In genomic region chr16:1557074-1557473, GRCh38 we compare ENCODE assay signal across 25 cellular contexts. TPM values are rescaled to one million over a fixed set of nuclear protein-coding genes. Genes with fewer than 3 reads are reported as not detected.
"Had no signal": no experiment of that assay in that cellular context is flagged by ENCODE, and none has a peak within 500 bp of the region (broad histone marks: within the 10 kb centered on the region; RNA-seq: fewer than 3 reads in every experiment).

No MANE protein-coding gene starts in this region.

- H3K27me3 ChIP-seq: hepatocyte, pancreas, spleen, suprapubic skin, tibial artery, upper lobe of right lung had no signal

- H3K4me3 Mint-ChIP-seq: mesothelial cell of epicardium; natural killer cell treated with Interleukin-12 subunit alpha and Interleukin-12 subunit beta and Interleukin-15 and Interleukin-18, amount 100 ng/mL, for 72 hours; stimulated activated effector memory CD8-positive, alpha-beta T cell treated with anti-CD3 and anti-CD28 coated beads, Interleukin-12 subunit alpha, Interleukin-12 subunit beta, amount 100 ng/mL, for 72 hours; stimulated activated naive CD8-positive, alpha-beta T cell treated with anti-CD3 and anti-CD28 coated beads, Interleukin-15, Interleukin-2, amounts not matched to agents 100 ng/mL and 50 ng/mL, for 24 hours had no signal

- H3K27ac ChIP-seq: hepatocyte, pancreas, spleen, suprapubic skin, tibial artery, upper lobe of right lung had no signal

- H3K36me3 Mint-ChIP-seq: naive B cell; natural killer cell treated with Interleukin-12 subunit alpha and Interleukin-12 subunit beta and Interleukin-15 and Interleukin-18, amount 100 ng/mL, for 72 hours had no signal

- H3K4me1 ChIP-seq: pancreas, tibial artery, upper lobe of right lung had no signal

- H3K4me3 ChIP-seq: hepatocyte, left ventricle myocardium inferior, lung, pancreas, prostate gland, skin epidermis, spleen, suprapubic skin, thoracic aorta, tibial artery, upper lobe of right lung had no signal

- H3K9me3 Mint-ChIP-seq: mesothelial cell of epicardium; naive B cell; natural killer cell treated with Interleukin-12 subunit alpha and Interleukin-12 subunit beta and Interleukin-15 and Interleukin-18, amount 100 ng/mL, for 72 hours; stimulated activated effector memory CD8-positive, alpha-beta T cell treated with anti-CD3 and anti-CD28 coated beads, Interleukin-12 subunit alpha, Interleukin-12 subunit beta, amount 100 ng/mL, for 72 hours; stimulated activated naive CD8-positive, alpha-beta T cell treated with anti-CD3 and anti-CD28 coated beads, Interleukin-15, Interleukin-2, amounts not matched to agents 100 ng/mL and 50 ng/mL, for 24 hours had no signal

- H3K79me2 ChIP-seq: hepatocyte had no signal

- H3K4me2 ChIP-seq: hepatocyte had no signal

- H2AFZ ChIP-seq: hepatocyte had no signal

- ATAC-seq: natural killer cell treated with Interleukin-12 subunit alpha and Interleukin-12 subunit beta and Interleukin-15 and Interleukin-18, amount 100 ng/mL, for 72 hours; pancreas; right cardiac atrium; sciatic nerve; stimulated activated effector memory CD8-positive, alpha-beta T cell treated with anti-CD3 and anti-CD28 coated beads, Interleukin-12 subunit alpha, Interleukin-12 subunit beta, amount 100 ng/mL, for 72 hours; upper lobe of right lung had no signal

- DNase-seq: islet precursor cell; left ventricle myocardium inferior; mesendoderm; naive B cell; pancreas; retina; spleen; stimulated activated CD4-positive, alpha-beta T cell treated with anti-CD3 and anti-CD28 coated beads, Interleukin-4, amount 100 ng/mL, for 24 hours; stimulated activated naive CD4-positive, alpha-beta T cell; tibial artery; trophoblast cell; upper lobe of right lung had no signal

- H3K27ac Mint-ChIP-seq: mesothelial cell of epicardium; naive B cell; natural killer cell treated with Interleukin-12 subunit alpha and Interleukin-12 subunit beta and Interleukin-15 and Interleukin-18, amount 100 ng/mL, for 72 hours; stimulated activated effector memory CD8-positive, alpha-beta T cell treated with anti-CD3 and anti-CD28 coated beads, Interleukin-12 subunit alpha, Interleukin-12 subunit beta, amount 100 ng/mL, for 72 hours; stimulated activated naive CD8-positive, alpha-beta T cell treated with anti-CD3 and anti-CD28 coated beads, Interleukin-15, Interleukin-2, amounts not matched to agents 100 ng/mL and 50 ng/mL, for 24 hours had no signal

- H3K9me3 ChIP-seq: left ventricle myocardium inferior, pancreas, prostate gland, spleen, suprapubic skin, thoracic aorta, tibial artery, upper lobe of right lung had no signal

- H3K27me3 Mint-ChIP-seq: naive B cell; natural killer cell treated with Interleukin-12 subunit alpha and Interleukin-12 subunit beta and Interleukin-15 and Interleukin-18, amount 100 ng/mL, for 72 hours; stimulated activated naive CD8-positive, alpha-beta T cell treated with anti-CD3 and anti-CD28 coated beads, Interleukin-15, Interleukin-2, amounts not matched to agents 100 ng/mL and 50 ng/mL, for 24 hours had no signal

- H3K4me1 Mint-ChIP-seq: mesothelial cell of epicardium had no signal

RNA-seq across cellular contexts. Expression of gene TMEM204, which starts 23.6 kb away (rescaled TPM):
- polyA plus RNA-seq: neural cell had no signal
